In the genomic region with DNA sequence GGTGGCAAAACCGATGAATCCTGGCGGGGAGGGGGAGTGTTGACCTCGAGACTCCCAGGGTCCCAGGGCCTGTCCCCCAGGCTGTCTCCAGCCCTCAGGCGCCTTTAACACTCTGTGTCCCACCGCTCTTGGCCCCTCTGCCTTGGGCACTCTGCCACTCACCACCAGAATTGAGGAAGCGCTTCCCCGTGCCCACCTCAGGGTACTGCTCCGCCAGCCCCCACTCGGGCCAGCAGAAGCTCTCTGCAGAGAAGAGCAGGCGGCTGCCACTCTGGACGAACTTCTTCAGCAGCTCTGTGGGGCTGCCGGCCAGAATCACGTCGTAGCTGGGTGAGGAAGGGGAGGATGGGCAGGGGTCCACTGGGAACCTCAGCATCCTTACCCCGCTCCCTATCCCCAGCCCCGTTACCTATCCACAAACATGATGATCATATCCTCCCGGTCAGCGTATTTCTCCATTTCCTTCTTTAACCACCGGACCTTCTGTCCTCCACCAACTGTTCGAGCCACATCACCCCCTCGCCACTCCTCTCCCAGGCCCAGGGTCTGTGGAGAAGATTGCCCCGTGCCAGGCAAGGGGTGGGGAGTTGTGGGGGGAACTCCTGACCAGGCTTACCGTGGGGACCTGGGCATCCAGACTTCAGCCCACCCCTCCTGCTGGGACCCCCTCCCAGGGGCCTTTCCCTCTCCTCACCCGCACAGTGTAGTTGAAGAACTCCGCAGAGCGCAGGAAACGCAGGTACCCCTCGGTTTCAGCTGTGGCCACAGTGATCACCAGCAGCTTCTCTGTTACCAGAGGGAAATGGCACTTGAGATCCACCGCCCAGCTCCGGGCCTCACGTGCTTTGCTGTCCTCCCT, we compare ENCODE assay signal across 8 cellular contexts.
A peak's percentile ranks its signal among the peaks of the same experiment; 100 is the strongest.
DNase-seq lines count a peak whose midpoint lies in the region; ATAC-seq and TF ChIP-seq lines count a peak whose summit lies in the region.

No MANE protein-coding gene starts in this region.

- no peaks in the 10 kb centered on the region for H3K27me3 ChIP-seq in duodenal mucosa (ENCODE audit: control insufficient read depth in 1 of 2, insufficient read depth in 2 of 2, low read length in 2 of 2)

- H3K36me3 Mint-ChIP-seq in nephron (ENCODE audit: low read depth) = peaks cover 15% of the 10 kb centered on the region

- H3K4me1 Mint-ChIP-seq in nephron = peaks cover 31% of the 10 kb centered on the region

- H3K36me3 ChIP-seq in duodenal mucosa (ENCODE audit: control insufficient read depth in 1 of 2, insufficient read depth in 2 of 2, low read length in 2 of 2) = peaks cover 0 to 25% of the 10 kb centered on the region in 2 donors

- H3K9me3 ChIP-seq in duodenal mucosa (ENCODE audit: control insufficient read depth in 1 of 2, low read length in 2 of 2) = no peaks in the 10 kb centered on the region

- peaks cover 26 to 34% of the 10 kb centered on the region in 2 donors for H3K4me1 ChIP-seq in duodenal mucosa (ENCODE audit: control insufficient read depth in 1 of 2, insufficient read depth in 2 of 2, low read length in 2 of 2)

- no peak overlapping the region for H3K27ac ChIP-seq in duodenal mucosa (ENCODE audit: low read depth, low read length)

- no peak for TF ChIP-seq CTCF in nephron (IDR thresholded peaks at IDR 0.05; ENCODE audit: unreplicated experiment in 3 of 3)

- peak overlapping the region; percentile 87 to 95 (median 88) for H3K4me3 Mint-ChIP-seq in nephron

- H3K27me3 Mint-ChIP-seq in nephron (ENCODE audit: low read depth) = no peaks in the 10 kb centered on the region

- H3K4me3 ChIP-seq in duodenal mucosa (ENCODE audit: low read depth in 1 of 2, low read length in 2 of 2) = peak overlapping the region; percentile 70 to 95

- peak overlapping the region; percentile 75 to 89 for H3K9ac ChIP-seq in duodenal mucosa (ENCODE audit: low read depth in 1 of 2, low read length in 2 of 2)

- peak overlapping the region in 1 of 3 experiments; percentile 70 for H3K27ac Mint-ChIP-seq in nephron

- no peaks in the 10 kb centered on the region for H3K9me3 Mint-ChIP-seq in nephron

- peak; percentile 69 for DNase-seq in DMS53 (lab: John Stamatoyannopoulos, UW)
- peak; percentile 25 to 44 for DNase-seq in NOMO-1 (lab: John Stamatoyannopoulos, UW; ENCODE audit: unreplicated experiment in 2 of 2)
- no peak for DNase-seq in OCI-M2 (lab: John Stamatoyannopoulos, UW; ENCODE audit: unreplicated experiment)
- DNase-seq in inferior parietal cortex (ENCODE audit: extremely low spot score) = no peak

- ATAC-seq in HG02981 (IDR thresholded peaks at IDR 0.05; ENCODE audit: unreplicated experiment) (no peak), GM18873 (IDR thresholded peaks at IDR 0.05; ENCODE audit: low FRiP score, unreplicated experiment) (no peak)

Comparison
In these comparisons a context has a peak if more than half of its experiments do, and no peak if none do; other contexts are left out.
1. DNase-seq: peak in DMS53 (single experiment) and NOMO-1 (2 of 2); none in OCI-M2 (single experiment) and inferior parietal cortex (single experiment).